Comparison of ENCODE assay signal across 8 cellular contexts in genomic region chr1:165598676-165599059, GRCh38. TPM values are rescaled to one million over a fixed set of nuclear protein-coding genes. Genes with fewer than 3 reads are reported as not detected.
DNase-seq lines count a peak whose midpoint lies in the region; FAIRE-seq and TF ChIP-seq lines count a peak whose summit lies in the region.

No MANE protein-coding gene starts in this region.

- H3K4me3 ChIP-seq in WERI-Rb-1 (ENCODE audit: low read depth, low read length) (peak overlapping the region; percentile 82), hepatocyte (peak overlapping the region; percentile 25), spleen (peak overlapping the region; percentile 36 to 70 (median 50))

- no peaks in the 10 kb centered on the region for H3K9me3 Mint-ChIP-seq in T-helper 1 cell treated with Interleukin-12 subunit alpha and Interleukin-12 subunit beta and Interleukin-4 antibody, amounts not matched to agents 30 μg/mL and 1 μg/mL, for 36 hours

- no peak for FAIRE-seq in RCC 7860 (lab: Jason Lieb, UNC)

- peak overlapping the region; percentile 80 for H3K27ac ChIP-seq in WERI-Rb-1
- H3K27ac ChIP-seq in hepatocyte, result peak overlapping the region; percentile 75
- H3K27ac ChIP-seq in spleen, result peak overlapping the region; percentile 11 to 87 (median 51)

- no peak for DNase-seq in T-helper 1 cell
- DNase-seq in WERI-Rb-1, result no peak
- peak; percentile 25 for DNase-seq in hepatocyte (ENCODE audit: low spot score)
- no peak for DNase-seq in spleen
- no peak for DNase-seq in RCC 7860 (ENCODE audit: low spot score)
- no peak for DNase-seq in GM13977 (ENCODE audit: low spot score)
- DNase-seq in NOMO-1 treated with dmso at 0.1 percent for 144 hours (lab: John Stamatoyannopoulos, UW; ENCODE audit: unreplicated experiment), result no peak

- no peak for TF ChIP-seq POLR2A in spleen (IDR thresholded peaks at IDR 0.05)

- H3K27ac Mint-ChIP-seq in T-helper 1 cell treated with Interleukin-12 subunit alpha and Interleukin-12 subunit beta and Interleukin-4 antibody, amounts not matched to agents 30 μg/mL and 1 μg/mL, for 36 hours, result peak overlapping the region; percentile 88

- peak overlapping the region; percentile 94 for H3K4me3 Mint-ChIP-seq in T-helper 1 cell treated with Interleukin-12 subunit alpha and Interleukin-12 subunit beta and Interleukin-4 antibody, amounts not matched to agents 30 μg/mL and 1 μg/mL, for 36 hours

- H3K9me3 ChIP-seq in WERI-Rb-1 (ENCODE audit: severe bottlenecking), result no peaks in the 10 kb centered on the region
- no peaks in the 10 kb centered on the region for H3K9me3 ChIP-seq in hepatocyte (ENCODE audit: low read depth)
- H3K9me3 ChIP-seq in spleen, result no peaks in the 10 kb centered on the region

- in situ Hi-C loops in GM13977 (cut with MboI; ENCODE audit: low pct_unique_long_range_greater_than_20kb, low sequenced_read_pairs, unreplicated experiment), result loop anchor here (5.0 kb wide), 1 partner anchor 196 kb away; no protein-coding TSS in a partner anchor

- peaks cover 24% of the 10 kb centered on the region for H3K4me1 Mint-ChIP-seq in T-helper 1 cell treated with Interleukin-12 subunit alpha and Interleukin-12 subunit beta and Interleukin-4 antibody, amounts not matched to agents 30 μg/mL and 1 μg/mL, for 36 hours (ENCODE audit: low read depth)

- H3K36me3 ChIP-seq in WERI-Rb-1 (no peaks in the 10 kb centered on the region), hepatocyte (replicated peaks; ENCODE audit: insufficient read depth, low read depth) (no peaks in the 10 kb centered on the region), spleen (no peaks in the 10 kb centered on the region)

- TF ChIP-seq CTCF in WERI-Rb-1 (IDR thresholded peaks at IDR 0.05; ENCODE audit: low read depth, low read length) (no peak), hepatocyte (IDR thresholded peaks at IDR 0.05; ENCODE audit: poor library complexity) (no peak), spleen (IDR thresholded peaks at IDR 0.05 in 8 of 11, conservative IDR thresholded peaks at IDR 0.05 in 3 of 11) (no peak), GM13977 (IDR thresholded peaks at IDR 0.05; ENCODE audit: extremely low read depth, insufficient read depth, missing control alignments) (no peak)

- no peaks in the 10 kb centered on the region for H3K36me3 Mint-ChIP-seq in T-helper 1 cell treated with Interleukin-12 subunit alpha and Interleukin-12 subunit beta and Interleukin-4 antibody, amounts not matched to agents 30 μg/mL and 1 μg/mL, for 36 hours (ENCODE audit: low read depth)

- intact Hi-C loops in spleen (cut with DNase I; ENCODE audit: low total_unique reads), result loop anchor here (10.0 kb wide), 1 partner anchor 454 kb away; no protein-coding TSS in a partner anchor

- H4K20me1 ChIP-seq in hepatocyte (ENCODE audit: insufficient read depth, poor library complexity, severe bottlenecking), result no peaks in the 10 kb centered on the region

- peak overlapping the region; percentile 78 for H3K4me2 ChIP-seq in hepatocyte

- H3K27me3 ChIP-seq in WERI-Rb-1 (ENCODE audit: insufficient read depth, low read depth, severe bottlenecking) (no peaks in the 10 kb centered on the region), hepatocyte (peaks cover 10% of the 10 kb centered on the region), spleen (replicated peaks in 1 of 7) (peaks cover 0 to 37% (median 12%) of the 10 kb centered on the region in 7 donors)

- 23% methylated on average over 3 of the region's 3 CpGs for WGBS in hepatocyte (ENCODE audit: low lambda C conversion rate, missing lambda C conversion rate)
- WGBS in spleen, 5 donors, result 24 to 37% (median 33%) methylated on average over 3 of the region's 3 CpGs

- H3K27me3 Mint-ChIP-seq in T-helper 1 cell treated with Interleukin-12 subunit alpha and Interleukin-12 subunit beta and Interleukin-4 antibody, amounts not matched to agents 30 μg/mL and 1 μg/mL, for 36 hours (ENCODE audit: low read depth), result peaks cover 44% of the 10 kb centered on the region

- no peaks in the 10 kb centered on the region for H3K9me2 ChIP-seq in hepatocyte (replicated peaks; ENCODE audit: insufficient read depth)

- H3K4me1 ChIP-seq in hepatocyte (ENCODE audit: insufficient read depth) (peaks cover 4% of the 10 kb centered on the region), spleen (peaks cover 0 to 31% (median 20%) of the 10 kb centered on the region in 6 donors)

- no peaks in the 10 kb centered on the region for H3K79me2 ChIP-seq in hepatocyte

- peak overlapping the region; percentile 61 for H2AFZ ChIP-seq in hepatocyte

RNA-seq across cellular contexts. Expression of gene MGST3, which starts 32.4 kb away (rescaled TPM):
- 188 and 206 TPM in 2 replicates for total RNA-seq in hepatocyte
- polyA plus RNA-seq in hepatocyte, result 470 and 478 TPM in 2 replicates
- total RNA-seq in spleen, result 100 to 1,000 TPM in 1 of 7 donors, 10 to 100 TPM in 6; 47.8 to 109 (median 87.5) TPM
- polyA plus RNA-seq in spleen, result 10 to 100 TPM; 64.5 to 78.6 (median 74.6) TPM

RNA-seq across cellular contexts. Expression of gene LRRC52, which starts 54.9 kb away (rescaled TPM):
- total RNA-seq in hepatocyte (not detected in 2 replicates), spleen (not detected)
- polyA plus RNA-seq in hepatocyte (not detected in 2 replicates), spleen (not detected)

Comparison
In these comparisons a context has a peak if more than half of its experiments do, and no peak if none do; other contexts are left out.
1. H3K4me3 ChIP-seq: peak in every context shown above with its lines; median percentile 82 in WERI-Rb-1; 50 in spleen; 25 in hepatocyte.